Comparison of ENCODE assay signal across 34 cellular contexts in genomic region chr2:39395313-39395712, GRCh38.
"Had no signal": no experiment of that assay in that cellular context is flagged by ENCODE, and none has a peak within 500 bp of the region (broad histone marks: within the 10 kb centered on the region; RNA-seq: fewer than 3 reads in every experiment).

No MANE protein-coding gene starts in this region.

- H3K27ac Mint-ChIP-seq: activated CD4-positive, alpha-beta memory T cell treated with anti-CD3 and anti-CD28 coated beads for 36 hours; activated naive CD4-positive, alpha-beta T cell treated with anti-CD3 and anti-CD28 coated beads for 36 hours; activated naive CD8-positive, alpha-beta T cell; activated naive CD8-positive, alpha-beta T cell treated with anti-CD3 and anti-CD28 coated beads, Interleukin-2, amount 50 U/mL, for 24 hours; activated T-helper 1 cell treated with anti-CD3 and anti-CD28 coated beads, Interleukin-12 subunit alpha, Interleukin-12 subunit beta, Interleukin-2, Interleukin-4 antibody, amounts not matched to agents 30 ng/mL and 10 ng/mL and 1 ng/mL, durations not matched to agents 14 hours and 24 hours and 36 hours; T-helper 1 cell treated with Interleukin-12 subunit alpha and Interleukin-12 subunit beta and Interleukin-4 antibody, amounts not matched to agents 30 μg/mL and 1 μg/mL, for 36 hours; T-helper 2 cell treated with Interferon-gamma antibody and Interleukin-4, amounts not matched to agents 5 μg/mL and 100 μg/mL, for 36 hours had no signal

- H3K9me3 ChIP-seq: body of pancreas, breast epithelium, Peyer's patch had no signal

- H3K27me3 Mint-ChIP-seq: activated CD4-positive, alpha-beta memory T cell treated with anti-CD3 and anti-CD28 coated beads for 36 hours; activated naive CD8-positive, alpha-beta T cell; activated naive CD8-positive, alpha-beta T cell treated with anti-CD3 and anti-CD28 coated beads, Interleukin-2, amount 50 U/mL, for 24 hours had no signal

- H3K27ac ChIP-seq: body of pancreas, breast epithelium, Peyer's patch had no signal

- FAIRE-seq: K562 had no signal

- H3K9me3 Mint-ChIP-seq: activated CD4-positive, alpha-beta memory T cell treated with anti-CD3 and anti-CD28 coated beads for 36 hours; activated naive CD4-positive, alpha-beta T cell treated with anti-CD3 and anti-CD28 coated beads for 36 hours; activated naive CD8-positive, alpha-beta T cell treated with anti-CD3 and anti-CD28 coated beads, Interleukin-2, amount 50 U/mL, for 24 hours; activated T-cell treated with anti-CD3 and anti-CD28 coated beads, Interleukin-2, amount 50 U/mL, for 4 hours; activated T-helper 1 cell treated with anti-CD3 and anti-CD28 coated beads, Interleukin-12 subunit alpha, Interleukin-12 subunit beta, Interleukin-2, Interleukin-4 antibody, amounts not matched to agents 30 ng/mL and 10 ng/mL and 1 ng/mL, durations not matched to agents 14 hours and 24 hours and 36 hours; T-helper 1 cell treated with Interleukin-12 subunit alpha and Interleukin-12 subunit beta and Interleukin-4 antibody, amounts not matched to agents 30 μg/mL and 1 μg/mL, for 36 hours; T-helper 2 cell treated with Interferon-gamma antibody and Interleukin-4, amounts not matched to agents 5 μg/mL and 100 μg/mL, for 36 hours had no signal

- H3K4me3 Mint-ChIP-seq: activated CD4-positive, alpha-beta memory T cell treated with anti-CD3 and anti-CD28 coated beads for 36 hours; activated naive CD4-positive, alpha-beta T cell treated with anti-CD3 and anti-CD28 coated beads for 36 hours; activated naive CD8-positive, alpha-beta T cell; activated naive CD8-positive, alpha-beta T cell treated with anti-CD3 and anti-CD28 coated beads, Interleukin-2, amount 50 U/mL, for 24 hours; activated T-cell treated with anti-CD3 and anti-CD28 coated beads, Interleukin-2, amount 50 U/mL, for 4 hours; activated T-helper 1 cell treated with anti-CD3 and anti-CD28 coated beads, Interleukin-12 subunit alpha, Interleukin-12 subunit beta, Interleukin-2, Interleukin-4 antibody, amounts not matched to agents 30 ng/mL and 10 ng/mL and 1 ng/mL, durations not matched to agents 14 hours and 24 hours and 36 hours; T-helper 1 cell treated with Interleukin-12 subunit alpha and Interleukin-12 subunit beta and Interleukin-4 antibody, amounts not matched to agents 30 μg/mL and 1 μg/mL, for 36 hours; T-helper 2 cell treated with Interferon-gamma antibody and Interleukin-4, amounts not matched to agents 5 μg/mL and 100 μg/mL, for 36 hours had no signal

- ATAC-seq: activated naive CD8-positive, alpha-beta T cell treated with anti-CD3 and anti-CD28 coated beads, Interleukin-2, amount 50 U/mL, for 24 hours; activated T-cell treated with anti-CD3 and anti-CD28 coated beads, Interleukin-2, amount 50 U/mL, for 4 hours; body of pancreas; PC-3 had no signal

- H3K4me3 ChIP-seq: body of pancreas, breast epithelium, K562, Peyer's patch had no signal

- DNase-seq: activated CD4-positive, alpha-beta memory T cell treated with anti-CD3 and anti-CD28 coated beads for 36 hours; activated CD4-positive, alpha-beta T cell treated with anti-CD3 and anti-CD28 coated beads for 4 hours; activated CD4-positive, alpha-beta T cell treated with anti-CD3 and anti-CD28 coated beads, Interleukin-2, amount 50 U/mL, for 1 hour; activated CD4-positive, CD25-positive, alpha-beta regulatory T cell treated with anti-CD3 and anti-CD28 coated beads, Interleukin-2, amount 50 U/mL, for 72 hours; activated CD8-positive, alpha-beta memory T cell treated with anti-CD3 and anti-CD28 coated beads, Interleukin-2, amount 50 U/mL, for 4 hours; activated gamma-delta T cell treated with Interleukin-2 at 50 U/mL for 16 hours; activated naive CD4-positive, alpha-beta T cell treated with anti-CD3 and anti-CD28 coated beads for 36 hours; activated naive CD8-positive, alpha-beta T cell treated with anti-CD3 and anti-CD28 coated beads, Interleukin-2, amount 50 U/mL, for 24 hours; activated T-cell treated with anti-CD3 and anti-CD28 coated beads for 4 hours; activated T-cell treated with anti-CD3 and anti-CD28 coated beads, Interleukin-2, amount 50 U/mL, for 4 hours; amniotic stem cell; aorta; body of pancreas; caudate nucleus; NCI-H1092 treated with DMSO at 0.1 percent for 48 hours; NCI-H1417; NCI-H146; NCI-H187; NCI-H2029 treated with DMSO at 0.1 percent for 48 hours; NCI-H2107; NCI-H2171; NCI-H510A; NCI-H526; NCI-H748 treated with DMSO at 0.1 percent for 48 hours; NK-92 treated with Interleukin-12 subunit alpha and Interleukin-12 subunit beta, amount 100 ng/mL, for 24 hours; PC-3; Peyer's patch; RPMI8226 had no signal

- H3K27me3 ChIP-seq: body of pancreas, breast epithelium, Peyer's patch had no signal

- H3K4me1 ChIP-seq: Peyer's patch had no signal

- H3K36me3 ChIP-seq: breast epithelium, Peyer's patch had no signal
